Comparison of ENCODE assay signal across 8 cellular contexts in genomic region chr12:52022841-52023181, GRCh38. TPM values are rescaled to one million over a fixed set of nuclear protein-coding genes. Genes with fewer than 3 reads are reported as not detected.
DNase-seq lines count a peak whose midpoint lies in the region; ATAC-seq, FAIRE-seq and TF ChIP-seq lines count a peak whose summit lies in the region.

No MANE protein-coding gene starts in this region.

- TF ChIP-seq CTCF in AG04450 (IDR thresholded peaks at IDR 0.05; ENCODE audit: low read depth, low read length) (no peak), GM23338 (conservative IDR thresholded peaks at IDR 0.05; ENCODE audit: low read depth in 2 of 2) (no peak), VCaP (conservative IDR thresholded peaks at IDR 0.05) (no peak), foreskin keratinocyte (conservative IDR thresholded peaks at IDR 0.05) (no peak)

- no peaks in the 10 kb centered on the region for H3K9me3 ChIP-seq in AG04450 (ENCODE audit: control insufficient read depth, insufficient read depth, low read length)
- no peaks in the 10 kb centered on the region for H3K9me3 ChIP-seq in right cardiac atrium (ENCODE audit: control insufficient read depth, low read length)
- no peaks in the 10 kb centered on the region for H3K9me3 ChIP-seq in small intestine (ENCODE audit: control insufficient read depth, low read depth)

- no peaks in the 10 kb centered on the region for H3K79me2 ChIP-seq in GM23338 (replicated peaks; ENCODE audit: insufficient read depth)

- peaks cover 30% of the 10 kb centered on the region for H3K27me3 Mint-ChIP-seq in GM23338 (ENCODE audit: insufficient read depth, low read depth, poor library complexity)

- ATAC-seq in GM23338 (peak; percentile 31), right cardiac atrium (peak; percentile 2 to 5), foreskin keratinocyte (no peak)

- peaks cover 24% of the 10 kb centered on the region for H3K4me1 Mint-ChIP-seq in GM23338

- H3K36me3 ChIP-seq in GM23338 (ENCODE audit: insufficient read depth) (no peaks in the 10 kb centered on the region), small intestine (ENCODE audit: control insufficient read depth in 2 of 2, insufficient read depth in 2 of 2, low read length in 2 of 2) (no peaks in the 10 kb centered on the region)

- CTCF ChIA-PET in AG04450 (lab: Charles Lee): interaction anchor here (0.7 to 15.2 kb wide), 21 partner anchors 10 to 742 kb away, joined by 3 to 624 read pairs (median 5); partner anchors contain the start of genes ACVRL1, ATG101, NR4A1 and SMIM41

- H3K4me3 Mint-ChIP-seq in GM23338: peak overlapping the region; percentile 67

- no peaks in the 10 kb centered on the region for H3K27me3 ChIP-seq in AG04450 (ENCODE audit: control insufficient read depth, insufficient read depth, low read length)
- peaks cover 39% of the 10 kb centered on the region for H3K27me3 ChIP-seq in GM23338 (ENCODE audit: insufficient read depth)
- H3K27me3 ChIP-seq in right cardiac atrium (ENCODE audit: control insufficient read depth, insufficient read depth): no peaks in the 10 kb centered on the region
- no peaks in the 10 kb centered on the region for H3K27me3 ChIP-seq in small intestine (ENCODE audit: control insufficient read depth in 2 of 2, insufficient read depth in 2 of 2, low read length in 2 of 2)
- H3K27me3 ChIP-seq in foreskin keratinocyte: peaks cover 29% of the 10 kb centered on the region

- intact Hi-C loops in right cardiac atrium (cut with DNase I): loop anchor here in 1 of 4 donors (10.0 kb wide), 1 partner anchor 102 kb away; no protein-coding TSS in a partner anchor

- H3K36me3 Mint-ChIP-seq in GM23338 (ENCODE audit: low read depth): no peaks in the 10 kb centered on the region

- FAIRE-seq in small intestine (lab: Jason Lieb, UNC): no peak

- H3K27ac ChIP-seq in AG04450 (ENCODE audit: low read depth, low read length) (no peak overlapping the region), GM23338 (ENCODE audit: low read depth) (no peak overlapping the region), VCaP (peak overlapping the region; percentile 69), right cardiac atrium (ENCODE audit: low read length) (no peak overlapping the region), small intestine (ENCODE audit: low read depth in 1 of 2, low read length in 1 of 2) (peak overlapping the region in 1 of 2 donors; percentile 68), foreskin keratinocyte (no peak overlapping the region)

- no peaks in the 10 kb centered on the region for H3K9me3 Mint-ChIP-seq in GM23338

- peak overlapping the region; percentile 67 for H3K4me3 ChIP-seq in AG04450 (ENCODE audit: low read depth, low read length)
- peak overlapping the region; percentile 73 for H3K4me3 ChIP-seq in GM23338
- H3K4me3 ChIP-seq in right cardiac atrium (ENCODE audit: low read length): peak overlapping the region; percentile 25
- H3K4me3 ChIP-seq in small intestine (ENCODE audit: low read depth in 1 of 2, low read length in 2 of 2): peak overlapping the region; percentile 48 to 59

- peak overlapping the region; percentile 98 for H2AFZ ChIP-seq in GM23338

- H4K20me1 ChIP-seq in GM23338 (replicated peaks; ENCODE audit: insufficient read depth): no peaks in the 10 kb centered on the region

- H3F3A ChIP-seq in GM23338 (replicated peaks; ENCODE audit: low read depth): peaks cover 6% of the 10 kb centered on the region; the same call in 1 of the 2 replicates

- H3K4me1 ChIP-seq in GM23338 (ENCODE audit: insufficient read depth) (peaks cover 21% of the 10 kb centered on the region), right cardiac atrium (ENCODE audit: control insufficient read depth, insufficient read depth, low read length) (peaks cover 3% of the 10 kb centered on the region), small intestine (ENCODE audit: control insufficient read depth in 2 of 2, insufficient read depth in 1 of 2, low read depth in 1 of 2, low read length in 1 of 2) (peaks cover 0 to 1% of the 10 kb centered on the region in 2 donors), foreskin keratinocyte (peaks cover 6% of the 10 kb centered on the region)

- no peak for DNase-seq in AG04450 (ENCODE audit: low read depth, low spot score)
- DNase-seq in GM23338 (ENCODE audit: low spot score): peak; percentile 67
- DNase-seq in right cardiac atrium: no peak
- DNase-seq in small intestine: no peak
- no peak for DNase-seq in foreskin keratinocyte
- no peak for DNase-seq in RPMI8226
- DNase-seq in NCI-H1694 (lab: John Stamatoyannopoulos, UW): no peak

- peak overlapping the region; percentile 88 for H3K4me2 ChIP-seq in GM23338

- no peak overlapping the region for H3K27ac Mint-ChIP-seq in GM23338

- POLR2A ChIA-PET in AG04450 (lab: Yijun Ruan, JAX): interaction anchor here (0.8 to 4.4 kb wide), 4 partner anchors 12 to 31 kb away, joined by 3 to 28 read pairs (median 6); partner anchors contain the start of gene TAMALIN

- no peaks in the 10 kb centered on the region for H3K9me2 ChIP-seq in GM23338 (ENCODE audit: insufficient read depth)

- 21% methylated on average over 14 of the region's 14 CpGs for WGBS in right cardiac atrium
- 5 to 11% (median 5%) methylated on average over 14 of the region's 14 CpGs for WGBS in small intestine, 3 donors

TF ChIP-seq in GM23338, 12 proteins besides CTCF, POLR2A, EP300 and RAD21:
- TF ChIP-seq JUNB (IDR thresholded peaks at IDR 0.05; ENCODE audit: unreplicated experiment): no peak
- TF ChIP-seq POLR2AphosphoS5 (IDR thresholded peaks at IDR 0.05; ENCODE audit: low read depth): no peak
- TF ChIP-seq ZNF114 (CRISPR knock-in tag; IDR thresholded peaks at IDR 0.05): no peak
- no peak for TF ChIP-seq EZH2 (IDR thresholded peaks at IDR 0.05; ENCODE audit: low read depth, unreplicated experiment)
- TF ChIP-seq EZH2phosphoT487 (IDR thresholded peaks at IDR 0.05; ENCODE audit: unreplicated experiment): no peak
- TF ChIP-seq ETS1 (IDR thresholded peaks at IDR 0.05): no peak

RNA-seq across cellular contexts. Expression of gene TAMALIN, which starts 16.1 kb away (rescaled TPM):
- polyA plus RNA-seq in AG04450 (2011; rRNA removed) (7.2 and 7.4 TPM in 2 replicates), GM23338 (2016; fragmentation: Nextera tagmentation; extraction: Ambion mirVana) (0.34 and 0.73 TPM in 2 replicates), right cardiac atrium (30.3 TPM), small intestine (10 to 100 TPM in 2 of 3 donors, 1 to 10 TPM in 1; 3.8 to 32.5 (median 13.2) TPM), foreskin keratinocyte (0.12 and 0.15 TPM in 2 replicates)
- 8.3 and 10.2 TPM in 2 replicates for polyA minus RNA-seq in AG04450 (2011; rRNA and poly(A)+ RNA removed)
- 3.0 and 3.5 TPM in 2 replicates for total RNA-seq in GM23338 (2014; rRNA removed; shearing (Covaris generic))
- total RNA-seq in right cardiac atrium (10 to 100 TPM; 20.8 to 39.3 (median 30.0) TPM), foreskin keratinocyte (0.11 and 0.44 TPM in 2 replicates)

RNA-seq across cellular contexts. Expression of gene NR4A1, which starts 28.4 kb away (rescaled TPM):
- polyA plus RNA-seq in AG04450 (2011; rRNA removed) (4.4 and 6.9 TPM in 2 replicates), GM23338 (2016; fragmentation: Nextera tagmentation; extraction: Ambion mirVana) (7.5 and 8.3 TPM in 2 replicates), right cardiac atrium (417 TPM), small intestine (100 to 1,000 TPM in 1 of 3 donors, 10 to 100 TPM in 1, 1 to 10 TPM in 1; 6.7 to 100 (median 15.1) TPM), foreskin keratinocyte (2.8 and 3.0 TPM in 2 replicates)
- polyA minus RNA-seq in AG04450 (2011; rRNA and poly(A)+ RNA removed): 16.4 and 18.6 TPM in 2 replicates
- total RNA-seq in GM23338 (2014; rRNA removed; shearing (Covaris generic)): 13.4 and 19.1 TPM in 2 replicates
- total RNA-seq in right cardiac atrium (100 to 1,000 TPM in 2 of 4 donors, 10 to 100 TPM in 2; 50.2 to 238 (median 85.2) TPM), foreskin keratinocyte (3.0 and 3.5 TPM in 2 replicates)

RNA-seq across cellular contexts. Expression of gene ATG101, which starts 47.0 kb away (rescaled TPM):
- polyA plus RNA-seq in AG04450 (2011; rRNA removed) (97.3 and 112 TPM in 2 replicates), GM23338 (2016; fragmentation: Nextera tagmentation; extraction: Ambion mirVana) (27.7 and 29.4 TPM in 2 replicates), right cardiac atrium (33.0 TPM), small intestine (10 to 100 TPM; 49.2 to 65.1 (median 61.7) TPM), foreskin keratinocyte (77.8 and 83.1 TPM in 2 replicates)
- polyA minus RNA-seq in AG04450 (2011; rRNA and poly(A)+ RNA removed): 66.0 and 79.1 TPM in 2 replicates
- total RNA-seq in GM23338 (2014; rRNA removed; shearing (Covaris generic)): 60.3 and 111 TPM in 2 replicates
- total RNA-seq in right cardiac atrium (10 to 100 TPM; 24.8 to 30.2 (median 26.9) TPM), foreskin keratinocyte (62.5 and 66.1 TPM in 2 replicates)

RNA-seq across cellular contexts. Expression of gene SMIM41, which starts 56.7 kb away (rescaled TPM):
- polyA plus RNA-seq in AG04450 (2011; rRNA removed): not detected in 2 replicates
- polyA minus RNA-seq in AG04450 (2011; rRNA and poly(A)+ RNA removed): not detected in 2 replicates
- total RNA-seq in GM23338 (2014; rRNA removed; shearing (Covaris generic)): 0.12 and 0.66 TPM in 2 replicates
- 0.66 and 0.80 TPM in 2 replicates for polyA plus RNA-seq in GM23338 (2016; fragmentation: Nextera tagmentation; extraction: Ambion mirVana)
- under 1 TPM in 3 of 4 donors, not detected in 1; 0.31 to 0.95 (median 0.44) TPM for total RNA-seq in right cardiac atrium
- 0.61 TPM for polyA plus RNA-seq in right cardiac atrium
- 1 to 10 TPM in 1 of 3 donors, under 1 TPM in 1, not detected in 1; 0.46 to 1.6 TPM for polyA plus RNA-seq in small intestine
- total RNA-seq in foreskin keratinocyte: not detected in 2 replicates
- polyA plus RNA-seq in foreskin keratinocyte: not detected in 2 replicates
